ENCODE assay signal across 9 cellular contexts in genomic region chr10:71963351-71963755, GRCh38. TPM values are rescaled to one million over a fixed set of nuclear protein-coding genes. Genes with fewer than 3 reads are reported as not detected.
DNase-seq lines count a peak whose midpoint lies in the region; ATAC-seq, FAIRE-seq and TF ChIP-seq lines count a peak whose summit lies in the region.
"Had no signal": no experiment of that assay in that cellular context is flagged by ENCODE, and none has a peak within 500 bp of the region (broad histone marks: within the 10 kb centered on the region; RNA-seq: fewer than 3 reads in every experiment).

No MANE protein-coding gene starts in this region.

- H3K27me3 Mint-ChIP-seq in activated naive CD8-positive, alpha-beta T cell, result peaks cover 8% of the 10 kb centered on the region

- H3K27ac ChIP-seq in BLaER1 (no peak overlapping the region), pancreas (peak overlapping the region in 3 of 4 donors; percentile 68 to 76 (median 68))

- H3K36me3 ChIP-seq in BLaER1 (no peaks in the 10 kb centered on the region), pancreas (no peaks in the 10 kb centered on the region)

- 63 to 67% methylated on average over 20 of the region's 20 CpGs for WGBS in pancreas, 2 donors

- H3K9me3 ChIP-seq in BLaER1, result peaks cover 20% of the 10 kb centered on the region
- no peaks in the 10 kb centered on the region for H3K9me3 ChIP-seq in pancreas

- H3K4me2 ChIP-seq in BLaER1, result peak overlapping the region; percentile 89

- no peak overlapping the region for H3K9ac ChIP-seq in BLaER1

- H3K4me1 ChIP-seq in BLaER1, result peaks cover 19% of the 10 kb centered on the region
- no peaks in the 10 kb centered on the region for H3K4me1 ChIP-seq in pancreas

- H3K4me3 ChIP-seq in BLaER1 (peak overlapping the region; percentile 69), pancreas (peak overlapping the region in 3 of 4 donors; percentile 37 to 56 (median 44))

- intact Hi-C loops in cardiac septum (cut with DNase I), result loop anchor here (5.0 kb wide), 1 partner anchor 34 kb away; no protein-coding TSS in a partner anchor
- intact Hi-C loops in pancreas (cut with DNase I), result no loop called here

- H3K27me3 ChIP-seq in BLaER1, result peaks cover 62% of the 10 kb centered on the region
- no peaks in the 10 kb centered on the region for H3K27me3 ChIP-seq in pancreas

- no peak for FAIRE-seq in pancreas (lab: Jason Lieb, UNC)

- no peak for TF ChIP-seq CTCF in pancreas (IDR thresholded peaks at IDR 0.05)

- ATAC-seq in pancreas (no peak), HG03159 (IDR thresholded peaks at IDR 0.05; ENCODE audit: unreplicated experiment) (no peak)

- no peak overlapping the region for H3K27ac Mint-ChIP-seq in activated naive CD8-positive, alpha-beta T cell

- no peaks in the 10 kb centered on the region for H3K9me3 Mint-ChIP-seq in activated naive CD8-positive, alpha-beta T cell (ENCODE audit: low read depth)

- DNase-seq in cardiac septum (ENCODE audit: low spot score), result peak; percentile 76
- DNase-seq in pancreas, result no peak
- no peak for DNase-seq in NCI-H2171 (lab: John Stamatoyannopoulos, UW)
- no peak for DNase-seq in GOT3 (lab: John Stamatoyannopoulos, UW)
- no peak for DNase-seq in SKM-1 (lab: John Stamatoyannopoulos, UW; ENCODE audit: unreplicated experiment)
- DNase-seq: NCI-H345 had no signal

- peaks cover 15% of the 10 kb centered on the region for H3K4me1 Mint-ChIP-seq in activated naive CD8-positive, alpha-beta T cell (ENCODE audit: low read depth)

- H4K20me1 ChIP-seq in BLaER1, result peaks cover 29% of the 10 kb centered on the region

- peak overlapping the region; percentile 61 for H3K4me3 Mint-ChIP-seq in activated naive CD8-positive, alpha-beta T cell

- no peaks in the 10 kb centered on the region for H3K36me3 Mint-ChIP-seq in activated naive CD8-positive, alpha-beta T cell

RNA-seq across cellular contexts. Expression of gene CHST3, which starts 0.8 kb away (rescaled TPM):
- total RNA-seq in cardiac septum, result 24.4 TPM
- 10 to 100 TPM in 1 of 6 donors, 1 to 10 TPM in 5; 3.1 to 10.8 (median 3.8) TPM for total RNA-seq in pancreas
- 1 to 10 TPM; 3.3 to 3.6 TPM for polyA plus RNA-seq in pancreas
